20 cellular contexts compared by ENCODE assay signal in the genomic region with DNA sequence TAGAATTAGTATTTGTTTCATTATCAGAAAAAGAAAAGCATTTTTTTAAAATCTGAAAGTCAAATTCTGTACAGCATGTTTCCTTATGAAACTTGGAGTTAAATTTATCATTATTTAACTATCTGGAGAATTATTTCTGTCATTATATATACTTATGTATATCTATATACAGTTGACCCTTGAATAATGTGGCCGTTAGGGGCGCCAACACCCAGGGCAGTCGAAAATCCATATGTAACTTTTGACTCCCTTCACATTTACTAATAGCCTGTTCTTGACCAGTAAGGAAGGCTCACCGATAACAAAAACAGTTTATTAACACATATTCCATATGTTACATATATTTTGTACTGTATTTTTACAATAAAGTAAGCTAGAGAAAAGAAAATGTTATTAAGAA.
DNase-seq lines count a peak whose midpoint lies in the region; ATAC-seq and TF ChIP-seq lines count a peak whose summit lies in the region.
"Had no signal": no experiment of that assay in that cellular context is flagged by ENCODE, and none has a peak within 500 bp of the region (broad histone marks: within the 10 kb centered on the region; RNA-seq: fewer than 3 reads in every experiment).

No MANE protein-coding gene starts in this region.

- no peak overlapping the region for H3K27ac ChIP-seq in AG04450 (ENCODE audit: low read depth, low read length)
- no peak overlapping the region for H3K27ac ChIP-seq in OCI-LY1 (ENCODE audit: low read depth, low read length, poor library complexity, severe bottlenecking)
- H3K27ac ChIP-seq: KMS-11, left lung, pancreas, SJCRH30, suprapubic skin had no signal

- no peaks in the 10 kb centered on the region for H3K79me2 ChIP-seq in OCI-LY1 (ENCODE audit: insufficient read depth, low read length)

- H2AFZ ChIP-seq in OCI-LY1 (ENCODE audit: low read length): no peak overlapping the region

- ATAC-seq in GM18502 (IDR thresholded peaks at IDR 0.05; ENCODE audit: poor library complexity, unreplicated experiment): peak; percentile 52
- ATAC-seq: left lung, pancreas had no signal

- no peaks in the 10 kb centered on the region for H3K36me3 Mint-ChIP-seq in chondrocyte (ENCODE audit: low read depth)
- H3K36me3 Mint-ChIP-seq: activated CD4-positive, alpha-beta memory T cell treated with anti-CD3 and anti-CD28 coated beads for 36 hours had no signal

- H3K4me2 ChIP-seq in OCI-LY1 (ENCODE audit: low read length): no peak overlapping the region
- H3K4me2 ChIP-seq: KMS-11 had no signal

- no peaks in the 10 kb centered on the region for H3K9me3 Mint-ChIP-seq in chondrocyte (ENCODE audit: low read depth)
- H3K9me3 Mint-ChIP-seq: activated CD4-positive, alpha-beta memory T cell treated with anti-CD3 and anti-CD28 coated beads for 36 hours; activated T-helper 1 cell treated with anti-CD3 and anti-CD28 coated beads, Interleukin-12 subunit alpha, Interleukin-12 subunit beta, Interleukin-2, Interleukin-4 antibody, amounts not matched to agents 30 ng/mL and 10 ng/mL and 1 ng/mL, durations not matched to agents 14 hours and 24 hours and 36 hours had no signal

- H3K4me1 ChIP-seq in OCI-LY1 (ENCODE audit: insufficient read depth, low read length, severe bottlenecking): no peaks in the 10 kb centered on the region
- H3K4me1 ChIP-seq: left lung, pancreas, SJCRH30, suprapubic skin had no signal

- H3K27me3 ChIP-seq in AG04450 (ENCODE audit: control insufficient read depth, insufficient read depth, low read length) (no peaks in the 10 kb centered on the region), OCI-LY1 (ENCODE audit: insufficient read depth, low read length) (no peaks in the 10 kb centered on the region)
- H3K27me3 ChIP-seq: left lung, pancreas, SJCRH30, suprapubic skin had no signal

- CTCF ChIA-PET in AG04450 (lab: Charles Lee): interaction anchor here (0.6 to 1.1 kb wide), 2 partner anchors 10 to 26 kb away, joined by 3 to 7 read pairs; no protein-coding TSS in a partner anchor

- H3K36me3 ChIP-seq in OCI-LY1 (ENCODE audit: insufficient read depth, low read length): no peaks in the 10 kb centered on the region
- H3K36me3 ChIP-seq: left lung, pancreas, SJCRH30, suprapubic skin had no signal

- peak; percentile 51 for TF ChIP-seq CTCF in AG04450 (IDR thresholded peaks at IDR 0.05; ENCODE audit: low read depth, low read length)
- TF ChIP-seq CTCF in OCI-LY1 (IDR thresholded peaks at IDR 0.05; ENCODE audit: low read length): peak; percentile 40
- TF ChIP-seq CTCF in chondrocyte (IDR thresholded peaks at IDR 0.05): peak; percentile 53

- no peaks in the 10 kb centered on the region for H3F3A ChIP-seq in OCI-LY1 (ENCODE audit: insufficient read depth, low read length)

- H3K27me3 Mint-ChIP-seq in chondrocyte (ENCODE audit: low read depth): peaks cover 2% of the 10 kb centered on the region
- H3K27me3 Mint-ChIP-seq: activated CD4-positive, alpha-beta memory T cell treated with anti-CD3 and anti-CD28 coated beads for 36 hours; central memory CD8-positive, alpha-beta T cell had no signal

- H3K4me3 ChIP-seq in AG04450 (ENCODE audit: low read depth, low read length) (no peak overlapping the region), OCI-LY1 (ENCODE audit: low read depth, low read length, poor library complexity, severe bottlenecking) (no peak overlapping the region)
- H3K4me3 ChIP-seq: left lung, pancreas, SJCRH30, suprapubic skin had no signal

- no peak overlapping the region for H3K9ac ChIP-seq in OCI-LY1 (ENCODE audit: low read length)
- H3K9ac ChIP-seq: KMS-11 had no signal

- H3K27ac Mint-ChIP-seq in chondrocyte (ENCODE audit: unreplicated experiment): no peak overlapping the region
- H3K27ac Mint-ChIP-seq: activated CD4-positive, alpha-beta memory T cell treated with anti-CD3 and anti-CD28 coated beads for 36 hours; activated T-helper 1 cell treated with anti-CD3 and anti-CD28 coated beads, Interleukin-12 subunit alpha, Interleukin-12 subunit beta, Interleukin-2, Interleukin-4 antibody, amounts not matched to agents 30 ng/mL and 10 ng/mL and 1 ng/mL, durations not matched to agents 14 hours and 24 hours and 36 hours had no signal

- H3K9me3 ChIP-seq in AG04450 (ENCODE audit: control insufficient read depth, insufficient read depth, low read length) (no peaks in the 10 kb centered on the region), OCI-LY1 (ENCODE audit: low read length) (no peaks in the 10 kb centered on the region)
- H3K9me3 ChIP-seq: left lung, pancreas, SJCRH30, suprapubic skin had no signal

- no peaks in the 10 kb centered on the region for H3K9me2 ChIP-seq in OCI-LY1 (ENCODE audit: low read depth, low read length)

- DNase-seq in AG04450 (ENCODE audit: low read depth, low spot score): no peak
- DNase-seq in chondrocyte (ENCODE audit: low spot score): no peak
- no peak for DNase-seq in activated effector memory CD4-positive, alpha-beta T cell treated with anti-CD3 and anti-CD28 coated beads, Interleukin-2, amount 50 U/mL, for 16 hours
- no peak for DNase-seq in stimulated activated CD4-positive, alpha-beta T cell treated with anti-CD3 and anti-CD28 coated beads, Interleukin-2, amount 100 ng/mL, for 48 hours
- no peak for DNase-seq in NCI-H2029 (lab: John Stamatoyannopoulos, UW)
- DNase-seq in activated T-cell treated with anti-CD3 and anti-CD28 coated beads, Interleukin-2, amount 50 U/mL, for 48 hours: no peak
- DNase-seq: activated CD4-positive, alpha-beta memory T cell treated with anti-CD3 and anti-CD28 coated beads for 36 hours; GDM1; left lung; NCI-H1436; pancreas; SJCRH30; stimulated activated CD4-positive, alpha-beta T cell treated with anti-CD3 and anti-CD28 coated beads, Interleukin-4, amount 100 ng/mL, for 24 hours; stimulated activated CD8-positive, alpha-beta memory T cell treated with anti-CD3 and anti-CD28 coated beads, Interleukin-4, amount 100 ng/mL, for 48 hours had no signal

- peaks cover 7% of the 10 kb centered on the region for H3K4me1 Mint-ChIP-seq in chondrocyte (ENCODE audit: low read depth)
- H3K4me1 Mint-ChIP-seq: central memory CD8-positive, alpha-beta T cell had no signal

- POLR2A ChIA-PET in AG04450 (lab: Yijun Ruan, JAX): no interaction called here

- no peaks in the 10 kb centered on the region for H4K20me1 ChIP-seq in OCI-LY1 (ENCODE audit: insufficient read depth, low read length)

- H3K4me3 Mint-ChIP-seq in chondrocyte (ENCODE audit: unreplicated experiment): no peak overlapping the region
- H3K4me3 Mint-ChIP-seq: activated CD4-positive, alpha-beta memory T cell treated with anti-CD3 and anti-CD28 coated beads for 36 hours; activated T-helper 1 cell treated with anti-CD3 and anti-CD28 coated beads, Interleukin-12 subunit alpha, Interleukin-12 subunit beta, Interleukin-2, Interleukin-4 antibody, amounts not matched to agents 30 ng/mL and 10 ng/mL and 1 ng/mL, durations not matched to agents 14 hours and 24 hours and 36 hours; central memory CD8-positive, alpha-beta T cell had no signal
